In the genomic region with DNA sequence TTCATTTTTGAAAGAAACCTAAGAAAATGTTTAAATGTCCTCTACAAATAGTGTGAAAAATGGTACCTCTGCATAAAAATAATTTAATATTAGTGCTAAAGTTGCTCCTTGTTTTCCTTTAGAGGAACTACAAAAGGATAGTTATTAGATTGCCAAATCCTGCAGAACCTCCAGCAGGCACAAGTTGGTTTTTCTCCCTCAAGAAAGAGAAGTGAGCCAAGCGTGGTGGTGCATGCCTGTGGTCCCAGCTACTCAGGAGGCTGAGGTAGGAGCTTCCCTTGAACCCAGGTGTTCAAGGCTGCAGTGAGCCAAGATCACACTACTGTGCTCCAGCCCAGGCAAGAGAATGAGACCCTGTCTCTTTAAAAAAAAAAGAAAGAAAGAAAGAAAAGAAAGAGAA, we compare ENCODE assay signal across 1 cellular context.
TF ChIP-seq lines count a peak whose summit lies in the region.

No MANE protein-coding gene starts in this region.

TF ChIP-seq in HepG2, 621 proteins besides CTCF, POLR2A, EP300 and RAD21 (continued from another document):
- TF ChIP-seq ZNF18 (CRISPR knock-in tag; IDR thresholded peaks at IDR 0.05; ENCODE audit: insufficient replicate concordance) (no peak), ZBTB20 (CRISPR knock-in tag; IDR thresholded peaks at IDR 0.05; ENCODE audit: borderline replicate concordance, low read depth) (no peak), ZC3H4 (CRISPR knock-in tag; IDR thresholded peaks at IDR 0.05; ENCODE audit: borderline replicate concordance) (no peak), BCL6 (CRISPR knock-in tag; IDR thresholded peaks at IDR 0.05) (no peak), ZNF589 (CRISPR knock-in tag; conservative IDR thresholded peaks at IDR 0.05) (no peak), ZSCAN25 (CRISPR knock-in tag; IDR thresholded peaks at IDR 0.05) (no peak), RNF2 (conservative IDR thresholded peaks at IDR 0.05; ENCODE audit: low read depth) (no peak), SMARCE1 (IDR thresholded peaks at IDR 0.05; ENCODE audit: borderline replicate concordance) (no peak)
TF ChIP-seq in HepG2: peak in this region for 0.
